2 cellular contexts compared by ENCODE assay signal in genomic region chr13:62110079-62110478, GRCh38.
TF ChIP-seq lines count a peak whose summit lies in the region.

No MANE protein-coding gene starts in this region.

TF ChIP-seq in IMR-90, 13 proteins besides CTCF, POLR2A, EP300 and RAD21:
- TF ChIP-seq MAFK (IDR thresholded peaks at IDR 0.05; ENCODE audit: low read depth, low read length) (peak; percentile 75), NFE2L2 (IDR thresholded peaks at IDR 0.05; ENCODE audit: low read depth, low read length) (peak; percentile 92), RCOR1 (IDR thresholded peaks at IDR 0.05; ENCODE audit: insufficient replicate concordance, low read length) (no peak), RFX5 (IDR thresholded peaks at IDR 0.05; ENCODE audit: low read depth, low read length) (no peak)
TF ChIP-seq in IMR-90: peak in this region for 2.

TF ChIP-seq in K562, 482 proteins besides CTCF, POLR2A, EP300 and RAD21:
- TF ChIP-seq, protein P1, sequence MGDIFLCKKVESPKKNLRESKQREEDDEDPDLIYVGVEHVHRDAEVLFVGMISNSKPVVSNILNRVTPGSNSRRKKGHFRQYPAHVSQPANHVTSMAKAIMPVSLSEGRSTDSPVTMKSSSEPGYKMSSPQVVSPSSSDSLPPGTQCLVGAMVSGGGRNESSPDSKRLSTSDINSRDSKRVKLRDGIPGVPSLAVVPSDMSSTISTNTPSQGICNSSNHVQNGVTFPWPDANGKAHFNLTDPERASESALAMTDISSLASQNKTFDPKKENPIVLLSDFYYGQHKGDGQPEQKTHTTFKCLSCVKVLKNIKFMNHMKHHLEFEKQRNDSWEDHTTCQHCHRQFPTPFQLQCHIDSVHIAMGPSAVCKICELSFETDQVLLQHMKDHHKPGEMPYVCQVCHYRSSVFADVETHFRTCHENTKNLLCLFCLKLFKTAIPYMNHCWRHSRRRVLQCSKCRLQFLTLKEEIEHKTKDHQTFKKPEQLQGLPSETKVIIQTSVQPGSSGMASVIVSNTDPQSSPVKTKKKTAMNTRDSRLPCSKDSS (IDR thresholded peaks at IDR 0.05; ENCODE audit: low read depth, partially characterized antibody) = no peak
- TF ChIP-seq ZNF316 (IDR thresholded peaks at IDR 0.05) (peak; percentile 31; the same call in 1 of the 2 replicates), ZNF232 (CRISPR knock-in tag; IDR thresholded peaks at IDR 0.05) (no peak), MAFG (tag; conservative IDR thresholded peaks at IDR 0.05) (0 out of 2 replicates have a peak, but pooled peaks have one; percentile 24), MAFK (IDR thresholded peaks at IDR 0.05; ENCODE audit: low read length) (peak; percentile 50), HNRNPH1 (optimal IDR thresholded peaks at IDR 0.05; ENCODE audit: low read depth, low read length) (no peak), ZNF282 (CRISPR knock-in tag; IDR thresholded peaks at IDR 0.05) (no peak), MAFF (IDR thresholded peaks at IDR 0.05; ENCODE audit: low read length) (peak; percentile 40; the same call in 1 of the 2 replicates), NFE2L1 (tag; IDR thresholded peaks at IDR 0.05; ENCODE audit: borderline replicate concordance, low read depth) (peak; percentile 22; the same call in 1 of the 2 replicates)
